15 cellular contexts compared by ENCODE assay signal in genomic region chr10:18665815-18666558, GRCh38. TPM values are rescaled to one million over a fixed set of nuclear protein-coding genes. Genes with fewer than 3 reads are reported as not detected.
DNase-seq lines count a peak whose midpoint lies in the region; ATAC-seq, FAIRE-seq and TF ChIP-seq lines count a peak whose summit lies in the region.
"Had no signal": no experiment of that assay in that cellular context is flagged by ENCODE, and none has a peak within 500 bp of the region (broad histone marks: within the 10 kb centered on the region; RNA-seq: fewer than 3 reads in every experiment).

No MANE protein-coding gene starts in this region.

- H3K4me2 ChIP-seq in IMR-90 (ENCODE audit: low read depth, low read length) (peak overlapping the region; percentile 96), endothelial cell of umbilical vein (ENCODE audit: insufficient read depth, low read length) (no peak overlapping the region), osteoblast (ENCODE audit: insufficient read depth, low read length) (peak overlapping the region; percentile 51)

- H3K27ac ChIP-seq in IMR-90 (ENCODE audit: insufficient read depth, low read length), result no peak overlapping the region
- H3K27ac ChIP-seq in endothelial cell of umbilical vein (ENCODE audit: insufficient read depth, low read depth, low read length), result no peak overlapping the region
- H3K27ac ChIP-seq in osteoblast (ENCODE audit: low read depth, low read length), result peak overlapping the region; percentile 72
- H3K27ac ChIP-seq: gastrocnemius medialis had no signal

- no peak overlapping the region for H2AK5ac ChIP-seq in IMR-90 (ENCODE audit: low read depth, low read length)

- H3K79me2 ChIP-seq in endothelial cell of umbilical vein (ENCODE audit: control insufficient read depth, insufficient read depth, low read length) (peaks cover 73% of the 10 kb centered on the region), osteoblast (ENCODE audit: insufficient read depth, low read length) (peaks cover 77% of the 10 kb centered on the region)

- H3K4me1 ChIP-seq in IMR-90 (ENCODE audit: control insufficient read depth, insufficient read depth, low read length), result peaks cover 10% of the 10 kb centered on the region
- H3K4me1 ChIP-seq in endothelial cell of umbilical vein (ENCODE audit: control insufficient read depth, extremely low read depth, insufficient read depth, low read length), result peaks cover 16% of the 10 kb centered on the region
- peaks cover 35% of the 10 kb centered on the region for H3K4me1 ChIP-seq in osteoblast (ENCODE audit: insufficient read depth, low read length)

- H3K36me3 ChIP-seq in IMR-90 (ENCODE audit: control insufficient read depth, insufficient read depth, low read length) (peaks cover 23% of the 10 kb centered on the region), endothelial cell of umbilical vein (ENCODE audit: control insufficient read depth in 2 of 2, extremely low read depth in 1 of 2, insufficient read depth in 2 of 2, low read length in 2 of 2) (peaks cover 0 to 3% of the 10 kb centered on the region in 2 experiments), osteoblast (ENCODE audit: insufficient read depth, low read length) (peaks cover 12% of the 10 kb centered on the region)

- H3K18ac ChIP-seq in IMR-90 (ENCODE audit: low read depth, low read length), result peak overlapping the region; percentile 98; the same call in 1 of the 2 replicates

- H2AK9ac ChIP-seq in IMR-90 (replicated peaks; ENCODE audit: low read depth, low read length, poor library complexity), result no peak overlapping the region

- H2BK15ac ChIP-seq in IMR-90 (ENCODE audit: low read depth, low read length), result no peak overlapping the region

- H4K91ac ChIP-seq in IMR-90 (ENCODE audit: insufficient read depth, low read depth, low read length), result no peak overlapping the region

- in situ Hi-C loops in IMR-90 (cut with MboI; ENCODE audit: low sequenced_read_pairs), result no loop called here

- TF ChIP-seq POLR2A in IMR-90 (IDR thresholded peaks at IDR 0.05; ENCODE audit: low read depth, low read length) (no peak), endothelial cell of umbilical vein (IDR thresholded peaks at IDR 0.05; ENCODE audit: low read depth, low read length) (no peak)

- H3K9ac ChIP-seq in IMR-90 (ENCODE audit: low read depth, low read length) (no peak overlapping the region; the same call in 1 of the 2 replicates), endothelial cell of umbilical vein (replicated peaks; ENCODE audit: extremely low read depth, insufficient read depth, low read length) (no peak overlapping the region)

- peak overlapping the region; percentile 59 for H2BK120ac ChIP-seq in IMR-90 (ENCODE audit: low read depth, low read length)

- peaks cover 35% of the 10 kb centered on the region; the same call in 1 of the 2 replicates for H4K20me1 ChIP-seq in IMR-90 (ENCODE audit: insufficient read depth, low read length)
- no peaks in the 10 kb centered on the region for H4K20me1 ChIP-seq in endothelial cell of umbilical vein (replicated peaks; ENCODE audit: control insufficient read depth, extremely low read depth, insufficient read depth, low read length)
- H4K20me1 ChIP-seq in osteoblast (ENCODE audit: insufficient read depth, low read length), result peaks cover 23% of the 10 kb centered on the region

- TF ChIP-seq CTCF in D721Med (IDR thresholded peaks at IDR 0.05; ENCODE audit: insufficient read depth, missing control alignments) (no peak), IMR-90 (conservative IDR thresholded peaks at IDR 0.05; ENCODE audit: low read depth, low read length) (no peak), endothelial cell of umbilical vein (IDR thresholded peaks at IDR 0.05; ENCODE audit: extremely low read depth in 1 of 2, insufficient read depth in 1 of 2, low read depth in 1 of 2, low read length in 2 of 2) (no peak), osteoblast (IDR thresholded peaks at IDR 0.05; ENCODE audit: extremely low read depth, low read depth, low read length) (no peak)

- H3K23ac ChIP-seq in IMR-90 (ENCODE audit: low read depth, low read length), result peak overlapping the region; percentile 89; the same call in 1 of the 2 replicates

- peak overlapping the region; percentile 75 for H3K56ac ChIP-seq in IMR-90 (ENCODE audit: extremely low read depth, insufficient read depth, low read length)

- no TSS peak for BruUV-seq in IMR-90 (replicated peaks; lab: Mats Ljungman, UMichigan)
- no TSS peak for BruUV-seq in endothelial cell of umbilical vein (replicated peaks; lab: Mats Ljungman, UMichigan)

- ATAC-seq in IMR-90 (ENCODE audit: low read depth) (peak; percentile 56), HG03095 (IDR thresholded peaks at IDR 0.05; ENCODE audit: unreplicated experiment) (no peak)
- ATAC-seq: gastrocnemius medialis had no signal

- WGBS in IMR-90 (ENCODE audit: extremely low coverage in 2 of 2, insufficient read length in 1 of 2), 2 experiments, result 0% methylated on average over 1 of the region's 3 CpGs; no CpG with 5 or more reads in 1 of the 2 experiments

- H2BK20ac ChIP-seq in IMR-90 (ENCODE audit: low read depth, low read length), result peak overlapping the region; percentile 49; the same call in 1 of the 2 replicates

- H3K27me3 ChIP-seq in IMR-90 (ENCODE audit: control insufficient read depth, insufficient read depth, low read length), result no peaks in the 10 kb centered on the region
- no peaks in the 10 kb centered on the region for H3K27me3 ChIP-seq in endothelial cell of umbilical vein (ENCODE audit: control insufficient read depth in 2 of 2, insufficient read depth in 2 of 2, low read length in 2 of 2)
- no peaks in the 10 kb centered on the region for H3K27me3 ChIP-seq in osteoblast (ENCODE audit: insufficient read depth, low read length)
- H3K27me3 ChIP-seq: gastrocnemius medialis had no signal

- intact Hi-C loops in IMR-90 (cut with micrococcal nuclease) (loop anchor here (2.0 kb wide), 1 partner anchor 15 kb away; no protein-coding TSS in a partner anchor), endothelial cell of umbilical vein (cut with micrococcal nuclease) (no loop called here)

- peak overlapping the region; percentile 77; the same call in 1 of the 2 replicates for H3K14ac ChIP-seq in IMR-90 (replicated peaks; ENCODE audit: low read depth, low read length)

- H3K4ac ChIP-seq in IMR-90 (ENCODE audit: low read depth, low read length), result no peak overlapping the region; the same call in 1 of the 2 replicates

- dilution Hi-C loops in IMR-90 (cut with HindIII; ENCODE audit: low sequenced_read_pairs, unreplicated experiment), result no loop called here
- dilution Hi-C loops in endothelial cell of umbilical vein (cut with MboI; ENCODE audit: extremely low pct_ligation_motif_present, low sequenced_read_pairs), result no loop called here

- no peak for DNase-seq in D721Med (ENCODE audit: insufficient read length, low spot score)
- DNase-seq in IMR-90, result peak; percentile 56
- no peak for DNase-seq in endothelial cell of umbilical vein (ENCODE audit: low read depth, low spot score)
- no peak for DNase-seq in osteoblast (ENCODE audit: insufficient read length, low spot score, missing footprints)
- DNase-seq in stimulated activated CD4-positive, alpha-beta T cell treated with anti-CD3 and anti-CD28 coated beads, Interleukin-1b, Interleukin-23, amount 100 ng/mL, for 48 hours, result no peak
- DNase-seq in NCI-H2081 treated with DMSO at 0.1 percent for 48 hours (lab: John Stamatoyannopoulos, UW), result no peak
- DNase-seq: activated naive CD4-positive, alpha-beta T cell treated with anti-CD3 and anti-CD28 coated beads for 36 hours; effector memory CD4-positive, alpha-beta T cell; gastrocnemius medialis; NCI-H1436; NCI-H446 treated with DMSO at 0.1 percent for 48 hours; OCI-M1; stimulated activated CD4-positive, alpha-beta T cell treated with anti-CD3 and anti-CD28 coated beads, Interleukin-2, amount 100 ng/mL, for 24 hours; stimulated activated CD8-positive, alpha-beta memory T cell treated with anti-CD3 and anti-CD28 coated beads, Interleukin-4, amount 100 ng/mL, for 48 hours had no signal

- no peak for TF ChIP-seq RAD21 in IMR-90 (IDR thresholded peaks at IDR 0.05; ENCODE audit: low read length)

- H3K79me1 ChIP-seq in IMR-90 (ENCODE audit: low read depth in 1 of 2, low read length in 2 of 2), result peaks cover 26 to 59% of the 10 kb centered on the region in 2 experiments

- H3K9me3 ChIP-seq in IMR-90 (ENCODE audit: control insufficient read depth, insufficient read depth, low read length), result no peaks in the 10 kb centered on the region
- no peaks in the 10 kb centered on the region for H3K9me3 ChIP-seq in endothelial cell of umbilical vein (replicated peaks; ENCODE audit: control insufficient read depth, insufficient read depth, low read length)
- H3K9me3 ChIP-seq in osteoblast (ENCODE audit: low read depth, low read length), result no peaks in the 10 kb centered on the region
- H3K9me3 ChIP-seq: gastrocnemius medialis had no signal

- H2BK5ac ChIP-seq in IMR-90 (ENCODE audit: low read depth, low read length, poor library complexity, severe bottlenecking), result peak overlapping the region; percentile 95

- H3K9me1 ChIP-seq in IMR-90 (ENCODE audit: insufficient read depth, low read length) (peaks cover 7% of the 10 kb centered on the region), endothelial cell of umbilical vein (replicated peaks; ENCODE audit: control insufficient read depth, extremely low read depth, insufficient read depth, low read length) (peaks cover 2% of the 10 kb centered on the region)

- CTCF ChIA-PET in IMR-90 (lab: Yijun Ruan, JAX), result interaction anchor here (0.5 kb wide), 1 partner anchor 415 kb away, joined by 4 read pairs; no protein-coding TSS in a partner anchor
- CTCF ChIA-PET in endothelial cell of umbilical vein (lab: Charles Lee), result interaction anchor here (1.1 kb wide), 1 partner anchor 8 kb away, joined by 5 read pairs; no protein-coding TSS in a partner anchor

- H3K4me3 ChIP-seq in IMR-90 (ENCODE audit: insufficient read depth, low read depth, low read length) (no peak overlapping the region), endothelial cell of umbilical vein (replicated peaks in 1 of 3; ENCODE audit: insufficient read depth in 1 of 3, low read depth in 1 of 3, low read length in 3 of 3) (no peak overlapping the region), osteoblast (ENCODE audit: insufficient read depth, low read length) (no peak overlapping the region)
- H3K4me3 ChIP-seq: gastrocnemius medialis had no signal

- POLR2A ChIA-PET in IMR-90 (lab: Charles Lee; ENCODE audit: unreplicated experiment) (no interaction called here), endothelial cell of umbilical vein (lab: Charles Lee) (no interaction called here)

- H4K8ac ChIP-seq in IMR-90 (ENCODE audit: low read depth in 2 of 2, low read length in 2 of 2), result peak overlapping the region in 1 of 2 experiments; percentile 49; a peak in 1 of 4 replicates

- H4K5ac ChIP-seq in IMR-90 (ENCODE audit: low read depth, low read length), result peak overlapping the region; percentile 66; the same call in 1 of the 2 replicates

- H2AFZ ChIP-seq in IMR-90 (replicated peaks; ENCODE audit: low read length, poor library complexity) (no peak overlapping the region), endothelial cell of umbilical vein (ENCODE audit: low read depth, low read length) (no peak overlapping the region), osteoblast (ENCODE audit: low read length) (no peak overlapping the region)

- peak; percentile 21 for FAIRE-seq in D721Med (lab: Jason Lieb, UNC)
- FAIRE-seq in endothelial cell of umbilical vein (lab: Jason Lieb, UNC), result peak; percentile 57

RNA-seq across cellular contexts. Expression of gene ARL5B, which starts 6.8 kb away (rescaled TPM):
- 12.0 and 32.8 TPM in 2 replicates for total RNA-seq in IMR-90 (2012; rRNA removed)
- 4.8 and 5.9 TPM in 2 replicates for polyA plus RNA-seq in IMR-90 (2012; rRNA removed)
- polyA plus RNA-seq in IMR-90 (2012; cell fraction: cytosol; rRNA removed), result 0.69 and 0.88 TPM in 2 replicates
- 3.1 and 41.9 TPM in 2 replicates for polyA plus RNA-seq in IMR-90 (2012; cell fraction: nucleus; rRNA removed; ENCODE audit: low replicate concordance)
- 19.1 and 19.4 TPM in 2 replicates for total RNA-seq in endothelial cell of umbilical vein
- 3.7 and 5.1 TPM in 2 replicates for polyA plus RNA-seq in endothelial cell of umbilical vein
- polyA plus RNA-seq in endothelial cell of umbilical vein (2011; cell fraction: cytosol; rRNA removed), result 5.0 and 5.8 TPM in 2 replicates
- polyA plus RNA-seq in endothelial cell of umbilical vein (2011; cell fraction: nucleus; rRNA removed), result 11.8 and 17.5 TPM in 2 replicates
- polyA plus RNA-seq in endothelial cell of umbilical vein (2012), result 12.3 and 13.6 TPM in 2 replicates
- 11.2 and 13.0 TPM in 2 replicates for polyA minus RNA-seq in endothelial cell of umbilical vein
- polyA minus RNA-seq in endothelial cell of umbilical vein (2011; cell fraction: cytosol; rRNA and poly(A)+ RNA removed), result 8.0 TPM
- 16.4 and 24.2 TPM in 2 replicates for polyA minus RNA-seq in endothelial cell of umbilical vein (2011; cell fraction: nucleus; rRNA and poly(A)+ RNA removed)
- total RNA-seq in osteoblast, result 19.5 and 19.7 TPM in 2 replicates

RNA-seq across cellular contexts. Expression of gene NSUN6, which starts 14.6 kb away (rescaled TPM):
- total RNA-seq in IMR-90 (2012; rRNA removed) (11.4 and 11.5 TPM in 2 replicates), endothelial cell of umbilical vein (5.2 and 6.5 TPM in 2 replicates), osteoblast (4.7 and 6.8 TPM in 2 replicates)
- polyA plus RNA-seq in IMR-90 (2012; rRNA removed) (4.1 and 4.6 TPM in 2 replicates), endothelial cell of umbilical vein (2.3 and 3.3 TPM in 2 replicates)
- 0.73 and 1.1 TPM in 2 replicates for polyA plus RNA-seq in IMR-90 (2012; cell fraction: cytosol; rRNA removed)
- 1.6 and 13.3 TPM in 2 replicates for polyA plus RNA-seq in IMR-90 (2012; cell fraction: nucleus; rRNA removed; ENCODE audit: low replicate concordance)
- polyA plus RNA-seq in endothelial cell of umbilical vein (2011; cell fraction: cytosol; rRNA removed), result 2.4 and 3.8 TPM in 2 replicates
- polyA plus RNA-seq in endothelial cell of umbilical vein (2011; cell fraction: nucleus; rRNA removed), result 12.2 and 16.3 TPM in 2 replicates
- polyA plus RNA-seq in endothelial cell of umbilical vein (2012), result 3.7 and 5.3 TPM in 2 replicates
- 5.6 and 7.3 TPM in 2 replicates for polyA minus RNA-seq in endothelial cell of umbilical vein
- polyA minus RNA-seq in endothelial cell of umbilical vein (2011; cell fraction: cytosol; rRNA and poly(A)+ RNA removed), result 2.2 TPM
- 11.5 and 13.7 TPM in 2 replicates for polyA minus RNA-seq in endothelial cell of umbilical vein (2011; cell fraction: nucleus; rRNA and poly(A)+ RNA removed)
